Comparison of ENCODE assay signal across 1 cellular context in the genomic region with DNA sequence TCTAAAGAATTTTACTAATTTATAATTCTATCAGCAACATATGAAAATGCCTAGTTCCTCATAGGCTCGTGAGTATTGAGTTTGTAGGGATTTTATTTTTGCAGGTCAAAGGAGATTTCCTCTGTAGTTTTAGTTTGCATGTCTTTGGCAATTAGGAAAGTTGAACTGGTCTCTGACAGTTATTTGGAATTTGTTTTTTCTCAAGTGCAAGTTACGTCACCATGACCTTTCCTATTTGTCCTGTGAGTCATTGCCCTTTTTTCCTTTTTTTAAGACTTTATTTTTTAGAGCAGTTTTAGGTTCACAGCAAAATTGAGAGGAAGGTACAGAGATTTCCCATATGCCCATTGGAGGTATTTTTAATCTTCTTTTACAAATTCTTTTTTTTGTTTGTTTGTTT.
TF ChIP-seq lines count a peak whose summit lies in the region.

No MANE protein-coding gene starts in this region.

TF ChIP-seq in HepG2, 621 proteins besides CTCF, POLR2A, EP300 and RAD21 (continued from another document and continues in another):
- TF ChIP-seq, protein P1, sequence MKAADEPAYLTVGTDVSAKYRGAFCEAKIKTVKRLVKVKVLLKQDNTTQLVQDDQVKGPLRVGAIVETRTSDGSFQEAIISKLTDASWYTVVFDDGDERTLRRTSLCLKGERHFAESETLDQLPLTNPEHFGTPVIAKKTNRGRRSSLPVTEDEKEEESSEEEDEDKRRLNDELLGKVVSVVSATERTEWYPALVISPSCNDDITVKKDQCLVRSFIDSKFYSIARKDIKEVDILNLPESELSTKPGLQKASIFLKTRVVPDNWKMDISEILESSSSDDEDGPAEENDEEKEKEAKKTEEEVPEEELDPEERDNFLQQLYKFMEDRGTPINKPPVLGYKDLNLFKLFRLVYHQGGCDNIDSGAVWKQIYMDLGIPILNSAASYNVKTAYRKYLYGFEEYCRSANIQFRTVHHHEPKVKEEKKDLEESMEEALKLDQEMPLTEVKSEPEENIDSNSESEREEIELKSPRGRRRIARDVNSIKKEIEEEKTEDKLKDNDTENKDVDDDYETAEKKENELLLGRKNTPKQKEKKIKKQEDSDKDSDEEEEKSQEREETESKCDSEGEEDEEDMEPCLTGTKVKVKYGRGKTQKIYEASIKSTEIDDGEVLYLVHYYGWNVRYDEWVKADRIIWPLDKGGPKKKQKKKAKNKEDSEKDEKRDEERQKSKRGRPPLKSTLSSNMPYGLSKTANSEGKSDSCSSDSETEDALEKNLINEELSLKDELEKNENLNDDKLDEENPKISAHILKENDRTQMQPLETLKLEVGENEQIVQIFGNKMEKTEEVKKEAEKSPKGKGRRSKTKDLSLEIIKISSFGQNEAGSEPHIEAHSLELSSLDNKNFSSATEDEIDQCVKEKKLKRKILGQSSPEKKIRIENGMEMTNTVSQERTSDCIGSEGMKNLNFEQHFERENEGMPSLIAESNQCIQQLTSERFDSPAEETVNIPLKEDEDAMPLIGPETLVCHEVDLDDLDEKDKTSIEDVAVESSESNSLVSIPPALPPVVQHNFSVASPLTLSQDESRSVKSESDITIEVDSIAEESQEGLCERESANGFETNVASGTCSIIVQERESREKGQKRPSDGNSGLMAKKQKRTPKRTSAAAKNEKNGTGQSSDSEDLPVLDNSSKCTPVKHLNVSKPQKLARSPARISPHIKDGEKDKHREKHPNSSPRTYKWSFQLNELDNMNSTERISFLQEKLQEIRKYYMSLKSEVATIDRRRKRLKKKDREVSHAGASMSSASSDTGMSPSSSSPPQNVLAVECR (CRISPR knock-in tag; IDR thresholded peaks at IDR 0.05; ENCODE audit: borderline replicate concordance), result no peak
- peak; percentile 44; the same call in 1 of the 2 replicates for TF ChIP-seq NR2F2 (IDR thresholded peaks at IDR 0.05; ENCODE audit: borderline replicate concordance, low read depth)
- TF ChIP-seq, protein P2, sequence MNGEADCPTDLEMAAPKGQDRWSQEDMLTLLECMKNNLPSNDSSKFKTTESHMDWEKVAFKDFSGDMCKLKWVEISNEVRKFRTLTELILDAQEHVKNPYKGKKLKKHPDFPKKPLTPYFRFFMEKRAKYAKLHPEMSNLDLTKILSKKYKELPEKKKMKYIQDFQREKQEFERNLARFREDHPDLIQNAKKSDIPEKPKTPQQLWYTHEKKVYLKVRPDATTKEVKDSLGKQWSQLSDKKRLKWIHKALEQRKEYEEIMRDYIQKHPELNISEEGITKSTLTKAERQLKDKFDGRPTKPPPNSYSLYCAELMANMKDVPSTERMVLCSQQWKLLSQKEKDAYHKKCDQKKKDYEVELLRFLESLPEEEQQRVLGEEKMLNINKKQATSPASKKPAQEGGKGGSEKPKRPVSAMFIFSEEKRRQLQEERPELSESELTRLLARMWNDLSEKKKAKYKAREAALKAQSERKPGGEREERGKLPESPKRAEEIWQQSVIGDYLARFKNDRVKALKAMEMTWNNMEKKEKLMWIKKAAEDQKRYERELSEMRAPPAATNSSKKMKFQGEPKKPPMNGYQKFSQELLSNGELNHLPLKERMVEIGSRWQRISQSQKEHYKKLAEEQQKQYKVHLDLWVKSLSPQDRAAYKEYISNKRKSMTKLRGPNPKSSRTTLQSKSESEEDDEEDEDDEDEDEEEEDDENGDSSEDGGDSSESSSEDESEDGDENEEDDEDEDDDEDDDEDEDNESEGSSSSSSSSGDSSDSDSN (CRISPR knock-in tag; IDR thresholded peaks at IDR 0.05), result no peak
- TF ChIP-seq BRCA1 (CRISPR knock-in tag; IDR thresholded peaks at IDR 0.05), result no peak
- TF ChIP-seq, protein P3, sequence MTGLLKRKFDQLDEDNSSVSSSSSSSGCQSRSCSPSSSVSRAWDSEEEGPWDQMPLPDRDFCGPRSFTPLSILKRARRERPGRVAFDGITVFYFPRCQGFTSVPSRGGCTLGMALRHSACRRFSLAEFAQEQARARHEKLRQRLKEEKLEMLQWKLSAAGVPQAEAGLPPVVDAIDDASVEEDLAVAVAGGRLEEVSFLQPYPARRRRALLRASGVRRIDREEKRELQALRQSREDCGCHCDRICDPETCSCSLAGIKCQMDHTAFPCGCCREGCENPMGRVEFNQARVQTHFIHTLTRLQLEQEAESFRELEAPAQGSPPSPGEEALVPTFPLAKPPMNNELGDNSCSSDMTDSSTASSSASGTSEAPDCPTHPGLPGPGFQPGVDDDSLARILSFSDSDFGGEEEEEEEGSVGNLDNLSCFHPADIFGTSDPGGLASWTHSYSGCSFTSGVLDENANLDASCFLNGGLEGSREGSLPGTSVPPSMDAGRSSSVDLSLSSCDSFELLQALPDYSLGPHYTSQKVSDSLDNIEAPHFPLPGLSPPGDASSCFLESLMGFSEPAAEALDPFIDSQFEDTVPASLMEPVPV (CRISPR knock-in tag; IDR thresholded peaks at IDR 0.05), result no peak
- peak; percentile 75 for TF ChIP-seq FOSL1 (CRISPR knock-in tag; IDR thresholded peaks at IDR 0.05; ENCODE audit: borderline replicate concordance)
- TF ChIP-seq KLF15 (CRISPR knock-in tag; IDR thresholded peaks at IDR 0.05; ENCODE audit: borderline replicate concordance), result no peak
- no peak for TF ChIP-seq ZNF264 (CRISPR knock-in tag; IDR thresholded peaks at IDR 0.05)
- TF ChIP-seq, protein P4, sequence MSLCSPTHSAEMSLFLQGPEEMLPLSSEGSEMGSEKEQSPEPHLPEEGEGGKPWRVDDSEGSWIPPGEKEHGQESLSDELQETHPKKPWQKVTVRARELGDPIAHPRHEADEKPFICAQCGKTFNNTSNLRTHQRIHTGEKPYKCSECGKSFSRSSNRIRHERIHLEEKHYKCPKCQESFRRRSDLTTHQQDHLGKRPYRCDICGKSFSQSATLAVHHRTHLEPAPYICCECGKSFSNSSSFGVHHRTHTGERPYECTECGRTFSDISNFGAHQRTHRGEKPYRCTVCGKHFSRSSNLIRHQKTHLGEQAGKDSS (CRISPR knock-in tag; IDR thresholded peaks at IDR 0.05; ENCODE audit: borderline replicate concordance, low read depth), result no peak
- TF ChIP-seq ZNF552 (CRISPR knock-in tag; IDR thresholded peaks at IDR 0.05; ENCODE audit: borderline replicate concordance), result no peak
- 0 out of 2 replicates have a peak, but pooled peaks have one; percentile 25 for TF ChIP-seq GATAD2A (CRISPR knock-in tag; IDR thresholded peaks at IDR 0.05)
- TF ChIP-seq CREM (IDR thresholded peaks at IDR 0.05), result 0 out of 2 replicates have a peak, but pooled peaks have one; percentile 31
- TF ChIP-seq CREM (CRISPR knock-in tag; IDR thresholded peaks at IDR 0.05), result no peak
- no peak for TF ChIP-seq ZZZ3 (CRISPR knock-in tag; IDR thresholded peaks at IDR 0.05; ENCODE audit: borderline replicate concordance)
- TF ChIP-seq, protein P5, sequence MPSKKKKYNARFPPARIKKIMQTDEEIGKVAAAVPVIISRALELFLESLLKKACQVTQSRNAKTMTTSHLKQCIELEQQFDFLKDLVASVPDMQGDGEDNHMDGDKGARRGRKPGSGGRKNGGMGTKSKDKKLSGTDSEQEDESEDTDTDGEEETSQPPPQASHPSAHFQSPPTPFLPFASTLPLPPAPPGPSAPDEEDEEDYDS (CRISPR knock-in tag; IDR thresholded peaks at IDR 0.05), result no peak
- TF ChIP-seq, protein P6, sequence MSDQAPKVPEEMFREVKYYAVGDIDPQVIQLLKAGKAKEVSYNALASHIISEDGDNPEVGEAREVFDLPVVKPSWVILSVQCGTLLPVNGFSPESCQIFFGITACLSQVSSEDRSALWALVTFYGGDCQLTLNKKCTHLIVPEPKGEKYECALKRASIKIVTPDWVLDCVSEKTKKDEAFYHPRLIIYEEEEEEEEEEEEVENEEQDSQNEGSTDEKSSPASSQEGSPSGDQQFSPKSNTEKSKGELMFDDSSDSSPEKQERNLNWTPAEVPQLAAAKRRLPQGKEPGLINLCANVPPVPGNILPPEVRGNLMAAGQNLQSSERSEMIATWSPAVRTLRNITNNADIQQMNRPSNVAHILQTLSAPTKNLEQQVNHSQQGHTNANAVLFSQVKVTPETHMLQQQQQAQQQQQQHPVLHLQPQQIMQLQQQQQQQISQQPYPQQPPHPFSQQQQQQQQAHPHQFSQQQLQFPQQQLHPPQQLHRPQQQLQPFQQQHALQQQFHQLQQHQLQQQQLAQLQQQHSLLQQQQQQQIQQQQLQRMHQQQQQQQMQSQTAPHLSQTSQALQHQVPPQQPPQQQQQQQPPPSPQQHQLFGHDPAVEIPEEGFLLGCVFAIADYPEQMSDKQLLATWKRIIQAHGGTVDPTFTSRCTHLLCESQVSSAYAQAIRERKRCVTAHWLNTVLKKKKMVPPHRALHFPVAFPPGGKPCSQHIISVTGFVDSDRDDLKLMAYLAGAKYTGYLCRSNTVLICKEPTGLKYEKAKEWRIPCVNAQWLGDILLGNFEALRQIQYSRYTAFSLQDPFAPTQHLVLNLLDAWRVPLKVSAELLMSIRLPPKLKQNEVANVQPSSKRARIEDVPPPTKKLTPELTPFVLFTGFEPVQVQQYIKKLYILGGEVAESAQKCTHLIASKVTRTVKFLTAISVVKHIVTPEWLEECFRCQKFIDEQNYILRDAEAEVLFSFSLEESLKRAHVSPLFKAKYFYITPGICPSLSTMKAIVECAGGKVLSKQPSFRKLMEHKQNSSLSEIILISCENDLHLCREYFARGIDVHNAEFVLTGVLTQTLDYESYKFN (CRISPR knock-in tag; conservative IDR thresholded peaks at IDR 0.05), result 0 out of 2 replicates have a peak, but pooled peaks have one; percentile 26
- no peak for TF ChIP-seq ZNF674 (CRISPR knock-in tag; IDR thresholded peaks at IDR 0.05; ENCODE audit: low read depth)
- peak; percentile 33; the same call in 1 of the 2 replicates for TF ChIP-seq CEBPG (CRISPR knock-in tag; IDR thresholded peaks at IDR 0.05)
- TF ChIP-seq, protein P7, sequence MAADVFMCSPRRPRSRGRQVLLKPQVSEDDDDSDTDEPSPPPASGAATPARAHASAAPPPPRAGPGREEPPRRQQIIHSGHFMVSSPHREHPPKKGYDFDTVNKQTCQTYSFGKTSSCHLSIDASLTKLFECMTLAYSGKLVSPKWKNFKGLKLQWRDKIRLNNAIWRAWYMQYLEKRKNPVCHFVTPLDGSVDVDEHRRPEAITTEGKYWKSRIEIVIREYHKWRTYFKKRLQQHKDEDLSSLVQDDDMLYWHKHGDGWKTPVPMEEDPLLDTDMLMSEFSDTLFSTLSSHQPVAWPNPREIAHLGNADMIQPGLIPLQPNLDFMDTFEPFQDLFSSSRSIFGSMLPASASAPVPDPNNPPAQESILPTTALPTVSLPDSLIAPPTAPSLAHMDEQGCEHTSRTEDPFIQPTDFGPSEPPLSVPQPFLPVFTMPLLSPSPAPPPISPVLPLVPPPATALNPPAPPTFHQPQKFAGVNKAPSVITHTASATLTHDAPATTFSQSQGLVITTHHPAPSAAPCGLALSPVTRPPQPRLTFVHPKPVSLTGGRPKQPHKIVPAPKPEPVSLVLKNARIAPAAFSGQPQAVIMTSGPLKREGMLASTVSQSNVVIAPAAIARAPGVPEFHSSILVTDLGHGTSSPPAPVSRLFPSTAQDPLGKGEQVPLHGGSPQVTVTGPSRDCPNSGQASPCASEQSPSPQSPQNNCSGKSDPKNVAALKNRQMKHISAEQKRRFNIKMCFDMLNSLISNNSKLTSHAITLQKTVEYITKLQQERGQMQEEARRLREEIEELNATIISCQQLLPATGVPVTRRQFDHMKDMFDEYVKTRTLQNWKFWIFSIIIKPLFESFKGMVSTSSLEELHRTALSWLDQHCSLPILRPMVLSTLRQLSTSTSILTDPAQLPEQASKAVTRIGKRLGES (CRISPR knock-in tag; IDR thresholded peaks at IDR 0.05; ENCODE audit: borderline replicate concordance), result no peak
- TF ChIP-seq ZNF235 (CRISPR knock-in tag; IDR thresholded peaks at IDR 0.05; ENCODE audit: borderline replicate concordance), result no peak
- no peak for TF ChIP-seq ARID2 (CRISPR knock-in tag; IDR thresholded peaks at IDR 0.05; ENCODE audit: borderline replicate concordance)
- TF ChIP-seq SAP130 (CRISPR knock-in tag; IDR thresholded peaks at IDR 0.05; ENCODE audit: low read depth), result 0 out of 2 replicates have a peak, but pooled peaks have one; percentile 20
- TF ChIP-seq NR2C2 (CRISPR knock-in tag; IDR thresholded peaks at IDR 0.05; ENCODE audit: borderline replicate concordance), result peak; percentile 42; the same call in 1 of the 2 replicates
- TF ChIP-seq, protein P8, sequence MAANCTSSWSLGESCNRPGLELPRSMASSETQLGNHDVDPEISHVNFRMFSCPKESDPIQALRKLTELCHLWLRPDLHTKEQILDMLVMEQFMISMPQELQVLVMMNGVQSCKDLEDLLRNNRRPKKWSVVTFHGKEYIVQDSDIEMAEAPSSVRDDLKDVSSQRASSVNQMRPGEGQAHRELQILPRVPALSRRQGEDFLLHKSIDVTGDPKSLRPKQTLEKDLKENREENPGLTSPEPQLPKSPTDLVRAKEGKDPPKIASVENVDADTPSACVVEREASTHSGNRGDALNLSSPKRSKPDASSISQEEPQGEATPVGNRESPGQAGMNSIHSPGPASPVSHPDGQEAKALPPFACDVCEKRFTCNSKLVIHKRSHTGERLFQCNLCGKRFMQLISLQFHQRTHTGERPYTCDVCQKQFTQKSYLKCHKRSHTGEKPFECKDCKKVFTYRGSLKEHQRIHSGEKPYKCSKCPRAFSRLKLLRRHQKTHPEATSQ (CRISPR knock-in tag; IDR thresholded peaks at IDR 0.05; ENCODE audit: borderline replicate concordance), result no peak
- TF ChIP-seq ZNF670 (CRISPR knock-in tag; IDR thresholded peaks at IDR 0.05; ENCODE audit: borderline replicate concordance), result no peak
- TF ChIP-seq SKI (IDR thresholded peaks at IDR 0.05; ENCODE audit: partially characterized antibody), result no peak
- no peak for TF ChIP-seq SRSF4 (IDR thresholded peaks at IDR 0.05; ENCODE audit: low read depth, low read length, poor library complexity, severe bottlenecking)
- TF ChIP-seq GPN1 (CRISPR knock-in tag; IDR thresholded peaks at IDR 0.05; ENCODE audit: borderline replicate concordance), result no peak
- no peak for TF ChIP-seq FOXO1 (CRISPR knock-in tag; IDR thresholded peaks at IDR 0.05)
